In genomic region chr17:78210111-78210510, GRCh38 we compare ENCODE assay signal across 32 cellular contexts. TPM values are rescaled to one million over a fixed set of nuclear protein-coding genes. Genes with fewer than 3 reads are reported as not detected.
"Had no signal": no experiment of that assay in that cellular context is flagged by ENCODE, and none has a peak within 500 bp of the region (broad histone marks: within the 10 kb centered on the region; RNA-seq: fewer than 3 reads in every experiment).

No MANE protein-coding gene starts in this region.

- H3K27ac Mint-ChIP-seq: dendritic cell treated with granulocyte-macrophage colony-stimulating factor and Interleukin-4, amounts not matched to agents 40 ng/mL and 50 ng/mL, for 4 days; endodermal cell; memory B cell; mesothelial cell of epicardium; natural killer cell treated with Interleukin-12 subunit alpha and Interleukin-12 subunit beta and Interleukin-15 and Interleukin-18, amount 100 ng/mL, for 72 hours; type B pancreatic cell had no signal

- H3K9me3 ChIP-seq: gastrocnemius medialis, lower lobe of right lung, mucosa of descending colon, pancreas, testis, tibial artery had no signal

- FAIRE-seq: colon, keratinocyte, pancreas had no signal

- H3K36me3 Mint-ChIP-seq: memory B cell; mesothelial cell of epicardium; naive B cell; natural killer cell treated with Interleukin-12 subunit alpha and Interleukin-12 subunit beta and Interleukin-15 and Interleukin-18, amount 100 ng/mL, for 72 hours; type B pancreatic cell had no signal

- H3K27me3 ChIP-seq: gastrocnemius medialis, pancreas, testis had no signal

- H3K27me3 Mint-ChIP-seq: dendritic cell treated with granulocyte-macrophage colony-stimulating factor and Interleukin-4, amounts not matched to agents 40 ng/mL and 50 ng/mL, for 4 days; naive B cell; natural killer cell treated with Interleukin-12 subunit alpha and Interleukin-12 subunit beta and Interleukin-15 and Interleukin-18, amount 100 ng/mL, for 72 hours; type B pancreatic cell had no signal

- H3K4me3 ChIP-seq: gastrocnemius medialis, lower lobe of right lung, mucosa of descending colon, pancreas, smooth muscle cell, testis, tibial artery had no signal

- H3K36me3 ChIP-seq: gastrocnemius medialis, pancreas had no signal

- DNase-seq: effector CD8-positive, alpha-beta T cell; endodermal cell; foreskin fibroblast; gastrocnemius medialis; head of caudate nucleus; left ventricle myocardium superior; lower lobe of right lung; mucosa of descending colon; naive B cell; occipital lobe; pancreas; stimulated activated CD4-positive, alpha-beta T cell treated with anti-CD3 and anti-CD28 coated beads, Interleukin-12 subunit alpha, Interleukin-12 subunit beta, amount 100 ng/mL, for 4 hours; stimulated activated CD4-positive, alpha-beta T cell treated with anti-CD3 and anti-CD28 coated beads, Interleukin-1b, Interleukin-23, amount 100 ng/mL, for 48 hours; stimulated activated CD4-positive, alpha-beta T cell treated with anti-CD3 and anti-CD28 coated beads, Interleukin-4, amount 100 ng/mL, for 1 hour; stimulated activated CD8-positive, alpha-beta memory T cell treated with anti-CD3 and anti-CD28 coated beads, Interleukin-4, amount 100 ng/mL, for 48 hours; stimulated activated naive CD4-positive, alpha-beta T cell; testis; tibial artery had no signal

- H3K4me3 Mint-ChIP-seq: dendritic cell treated with granulocyte-macrophage colony-stimulating factor and Interleukin-4, amounts not matched to agents 40 ng/mL and 50 ng/mL, for 4 days; endodermal cell; memory B cell; mesothelial cell of epicardium; naive B cell; natural killer cell treated with Interleukin-12 subunit alpha and Interleukin-12 subunit beta and Interleukin-15 and Interleukin-18, amount 100 ng/mL, for 72 hours; type B pancreatic cell had no signal

- H3K4me2 ChIP-seq: smooth muscle cell had no signal

- H3K27ac ChIP-seq: epithelial cell of prostate, gastrocnemius medialis, lower lobe of right lung, pancreas, testis, tibial artery had no signal

- H3K9me3 Mint-ChIP-seq: dendritic cell treated with granulocyte-macrophage colony-stimulating factor and Interleukin-4, amounts not matched to agents 40 ng/mL and 50 ng/mL, for 4 days; endodermal cell; memory B cell; mesothelial cell of epicardium; naive B cell; natural killer cell treated with Interleukin-12 subunit alpha and Interleukin-12 subunit beta and Interleukin-15 and Interleukin-18, amount 100 ng/mL, for 72 hours; type B pancreatic cell had no signal

RNA-seq across cellular contexts. Expression of gene TMEM235, which starts 21.3 kb away (rescaled TPM):
- total RNA-seq: esophagus mucosa; gastrocnemius medialis; glomerular endothelial cell; left ventricle myocardium superior; lower lobe of right lung; mucosa of descending colon; natural killer cell treated with Interleukin-12 subunit alpha and Interleukin-12 subunit beta and Interleukin-15 and Interleukin-18, amount 100 ng/mL, for 72 hours; occipital lobe; pancreas; posterior vena cava; sciatic nerve; smooth muscle cell; testis; urinary bladder had no signal
